Comparison of ENCODE assay signal across 19 cellular contexts in the genomic region with DNA sequence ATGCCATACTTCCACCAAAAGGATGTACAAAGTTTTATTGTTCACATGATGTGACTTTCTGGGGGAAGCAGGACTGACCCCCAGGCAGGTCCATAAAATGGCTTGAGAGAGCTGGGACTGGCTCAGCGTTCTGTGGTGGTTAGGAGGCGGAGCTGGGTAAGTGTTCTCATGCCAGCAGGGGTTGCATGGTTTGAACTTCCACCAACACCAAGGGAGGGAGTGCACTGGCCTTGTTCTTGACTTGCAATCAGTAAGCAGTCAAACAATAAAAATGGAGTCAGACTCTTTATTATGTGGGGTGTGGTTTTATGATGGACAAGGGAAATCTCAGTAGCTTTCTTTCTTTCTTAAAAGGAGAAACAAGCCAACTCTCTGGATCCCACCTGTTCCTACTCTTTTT.
"Had no signal": no experiment of that assay in that cellular context is flagged by ENCODE, and none has a peak within 500 bp of the region (broad histone marks: within the 10 kb centered on the region; RNA-seq: fewer than 3 reads in every experiment).

No MANE protein-coding gene starts in this region.

- H3K9me2 ChIP-seq: SK-N-SH had no signal

- H3K4me2 ChIP-seq: KMS-11, SK-N-SH had no signal

- H3K9me3 ChIP-seq: SK-N-SH had no signal

- H3K27ac ChIP-seq: HL-60, KMS-11, RWPE1 had no signal

- H3K9ac ChIP-seq: KMS-11, SK-N-SH had no signal

- H3K4me3 ChIP-seq: K562 had no signal

- FAIRE-seq: HTR-8/SVneo, K562 had no signal

- ATAC-seq: K562 had no signal

- DNase-seq: Kasumi-1, NCI-H1092, NCI-H1436, NCI-H187, NCI-H2029, NCI-H226, NCI-H446, NCI-H510A, NCI-H524 treated with DMSO at 0.1 percent for 48 hours, NCI-H69, NCI-H774, SHP77, SK-N-SH, SW 1271 had no signal
